1 cellular context compared by ENCODE assay signal in the genomic region with DNA sequence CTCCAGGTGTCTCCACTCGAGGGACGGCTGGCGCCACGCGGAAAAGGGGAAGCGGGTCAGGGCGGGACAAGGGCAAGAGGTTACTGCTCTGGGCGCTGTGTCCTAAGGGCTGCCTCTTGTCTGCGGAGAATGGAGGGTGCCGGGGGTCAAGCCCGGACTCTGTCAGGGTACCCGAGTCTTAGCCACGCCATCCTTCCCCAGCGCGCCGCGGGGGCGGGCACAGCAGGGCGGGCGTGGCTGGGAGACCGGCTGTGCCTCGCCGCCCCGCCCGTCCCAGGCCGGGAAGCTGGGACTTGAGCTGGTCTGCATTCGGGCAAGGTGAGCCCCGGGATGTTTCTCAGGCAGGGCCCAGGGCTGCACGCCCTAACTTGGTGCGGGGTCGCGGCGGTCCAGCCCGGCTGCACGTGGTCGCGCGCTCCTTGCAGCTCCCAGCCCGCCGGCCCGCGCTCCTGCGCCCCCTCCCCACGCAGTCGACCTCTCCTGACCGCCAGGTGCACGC.
TF ChIP-seq lines count a peak whose summit lies in the region.

No MANE protein-coding gene starts in this region.

TF ChIP-seq in A549, 52 proteins besides CTCF, POLR2A, EP300 and RAD21 (continued from another document):
- TF ChIP-seq, protein P1, sequence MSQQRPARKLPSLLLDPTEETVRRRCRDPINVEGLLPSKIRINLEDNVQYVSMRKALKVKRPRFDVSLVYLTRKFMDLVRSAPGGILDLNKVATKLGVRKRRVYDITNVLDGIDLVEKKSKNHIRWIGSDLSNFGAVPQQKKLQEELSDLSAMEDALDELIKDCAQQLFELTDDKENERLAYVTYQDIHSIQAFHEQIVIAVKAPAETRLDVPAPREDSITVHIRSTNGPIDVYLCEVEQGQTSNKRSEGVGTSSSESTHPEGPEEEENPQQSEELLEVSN (IDR thresholded peaks at IDR 0.05; ENCODE audit: borderline replicate concordance, low read depth) = no peak; the same call in 1 of the 2 replicates
- TF ChIP-seq, protein P2, sequence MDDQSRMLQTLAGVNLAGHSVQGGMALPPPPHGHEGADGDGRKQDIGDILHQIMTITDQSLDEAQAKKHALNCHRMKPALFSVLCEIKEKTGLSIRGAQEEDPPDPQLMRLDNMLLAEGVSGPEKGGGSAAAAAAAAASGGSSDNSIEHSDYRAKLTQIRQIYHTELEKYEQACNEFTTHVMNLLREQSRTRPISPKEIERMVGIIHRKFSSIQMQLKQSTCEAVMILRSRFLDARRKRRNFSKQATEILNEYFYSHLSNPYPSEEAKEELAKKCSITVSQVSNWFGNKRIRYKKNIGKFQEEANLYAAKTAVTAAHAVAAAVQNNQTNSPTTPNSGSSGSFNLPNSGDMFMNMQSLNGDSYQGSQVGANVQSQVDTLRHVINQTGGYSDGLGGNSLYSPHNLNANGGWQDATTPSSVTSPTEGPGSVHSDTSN (IDR thresholded peaks at IDR 0.05) = peak; percentile 66; the same call in 1 of the 2 replicates
- peak; percentile 28; the same call in 1 of the 2 replicates for TF ChIP-seq GATA3 (IDR thresholded peaks at IDR 0.05; ENCODE audit: borderline replicate concordance)
- TF ChIP-seq HOXB5 (CRISPR knock-in tag; IDR thresholded peaks at IDR 0.05) = no peak
- no peak for TF ChIP-seq ZSCAN20 (CRISPR knock-in tag; IDR thresholded peaks at IDR 0.05)
- TF ChIP-seq RFX5 (IDR thresholded peaks at IDR 0.05) = no peak
- no peak for TF ChIP-seq ESRRA (IDR thresholded peaks at IDR 0.05; ENCODE audit: borderline replicate concordance, low read length)
